Comparison of ENCODE assay signal across 1 cellular context in genomic region chrX:155957843-155958242, GRCh38.
TF ChIP-seq lines count a peak whose summit lies in the region.

No MANE protein-coding gene starts in this region.

TF ChIP-seq in H1, 55 proteins besides CTCF, POLR2A, EP300 and RAD21:
- TF ChIP-seq TEAD4 (IDR thresholded peaks at IDR 0.05; ENCODE audit: low read depth, low read length) (no peak), BACH1 (IDR thresholded peaks at IDR 0.05; ENCODE audit: low read length) (no peak), SP4 (IDR thresholded peaks at IDR 0.05; ENCODE audit: low read length) (no peak), RNF2 (IDR thresholded peaks at IDR 0.05; ENCODE audit: borderline replicate concordance, low read depth, low read length, missing control alignments, poor library complexity, severe bottlenecking) (no peak), TAF7 (optimal IDR thresholded peaks at IDR 0.05; ENCODE audit: borderline replicate concordance, low read depth, low read length) (no peak), BCL11A (IDR thresholded peaks at IDR 0.05; ENCODE audit: low read depth in 2 of 2, low read length in 2 of 2) (no peak), JUND (IDR thresholded peaks at IDR 0.05; ENCODE audit: low read length) (no peak), HDAC6 (IDR thresholded peaks at IDR 0.05; ENCODE audit: low read depth, low read length) (no peak), CHD1 (IDR thresholded peaks at IDR 0.05; ENCODE audit: low read depth, low read length) (no peak), KDM5A (IDR thresholded peaks at IDR 0.05; ENCODE audit: low read length) (no peak), EZH2 (IDR thresholded peaks at IDR 0.05; ENCODE audit: low read depth, low read length, severe bottlenecking) (no peak), KDM4A (IDR thresholded peaks at IDR 0.05; ENCODE audit: low read depth, low read length, severe bottlenecking) (no peak), MAFK (IDR thresholded peaks at IDR 0.05; ENCODE audit: low read depth, low read length) (no peak)
